ENCODE assay signal across 19 cellular contexts in genomic region chr16:19265531-19265930, GRCh38. TPM values are rescaled to one million over a fixed set of nuclear protein-coding genes. Genes with fewer than 3 reads are reported as not detected.
DNase-seq lines count a peak whose midpoint lies in the region; TF ChIP-seq lines count a peak whose summit lies in the region.
"Had no signal": no experiment of that assay in that cellular context is flagged by ENCODE, and none has a peak within 500 bp of the region (broad histone marks: within the 10 kb centered on the region; RNA-seq: fewer than 3 reads in every experiment).

No MANE protein-coding gene starts in this region.

- peaks cover 37% of the 10 kb centered on the region for H3K36me3 Mint-ChIP-seq in brain
- H3K36me3 Mint-ChIP-seq in T-helper 2 cell treated with Interferon-gamma antibody and Interleukin-4, amounts not matched to agents 5 μg/mL and 100 μg/mL, for 36 hours (ENCODE audit: low read depth) = no peaks in the 10 kb centered on the region
- H3K36me3 Mint-ChIP-seq: CD14-positive monocyte; CD8-positive, alpha-beta T cell had no signal

- H3K27me3 ChIP-seq in Peyer's patch = no peaks in the 10 kb centered on the region

- no peak overlapping the region for H3K4me3 ChIP-seq in Peyer's patch

- peaks cover 0 to 4% (median 0%) of the 10 kb centered on the region in 4 donors for H3K9me3 ChIP-seq in Peyer's patch

- H3K4me3 Mint-ChIP-seq in brain = peak overlapping the region in 2 of 5 experiments; percentile 19 to 46
- H3K4me3 Mint-ChIP-seq in T-helper 2 cell treated with Interferon-gamma antibody and Interleukin-4, amounts not matched to agents 5 μg/mL and 100 μg/mL, for 36 hours = no peak overlapping the region
- H3K4me3 Mint-ChIP-seq: CD14-positive monocyte; CD8-positive, alpha-beta T cell; H9 had no signal

- no peaks in the 10 kb centered on the region for H3K4me1 ChIP-seq in Peyer's patch

- H3K9me3 Mint-ChIP-seq in brain = peaks cover 0 to 32% (median 3%) of the 10 kb centered on the region in 5 experiments
- peaks cover 23% of the 10 kb centered on the region for H3K9me3 Mint-ChIP-seq in T-helper 2 cell treated with Interferon-gamma antibody and Interleukin-4, amounts not matched to agents 5 μg/mL and 100 μg/mL, for 36 hours

- peak; percentile 9 for DNase-seq in G401 (ENCODE audit: low spot score)
- peak; percentile 14 for DNase-seq in pons (ENCODE audit: low spot score)
- DNase-seq in Peyer's patch = no peak
- no peak for DNase-seq in occipital lobe (lab: John Stamatoyannopoulos, UW)
- no peak for DNase-seq in T-helper 2 cell treated with Interferon-gamma antibody and Interleukin-4, amounts not matched to agents 5 μg/mL and 100 μg/mL, for 36 hours (ENCODE audit: low spot score)
- DNase-seq in stimulated activated CD4-positive, alpha-beta T cell treated with anti-CD3 and anti-CD28 coated beads, Interleukin-4, amount 100 ng/mL, for 4 hours = no peak
- DNase-seq: CD8-positive, alpha-beta T cell; COR-L47; DMS153; DMS79 treated with DMSO at 0.1 percent for 48 hours; EL; GDM1; GOT3; H9 had no signal

- H3K4me1 Mint-ChIP-seq in brain = peaks cover 11% of the 10 kb centered on the region
- H3K4me1 Mint-ChIP-seq in T-helper 2 cell treated with Interferon-gamma antibody and Interleukin-4, amounts not matched to agents 5 μg/mL and 100 μg/mL, for 36 hours (ENCODE audit: low read depth) = no peaks in the 10 kb centered on the region

- TF ChIP-seq POLR2A in Peyer's patch (IDR thresholded peaks at IDR 0.05) = no peak

- H3K36me3 ChIP-seq in Peyer's patch = no peaks in the 10 kb centered on the region

- H3K27ac ChIP-seq in Peyer's patch = no peak overlapping the region

- no peak for TF ChIP-seq CTCF in brain (conservative IDR thresholded peaks at IDR 0.05)
- TF ChIP-seq CTCF in Peyer's patch (IDR thresholded peaks at IDR 0.05) = no peak

- H3K27me3 Mint-ChIP-seq in brain = peaks cover 15% of the 10 kb centered on the region
- H3K27me3 Mint-ChIP-seq in T-helper 2 cell treated with Interferon-gamma antibody and Interleukin-4, amounts not matched to agents 5 μg/mL and 100 μg/mL, for 36 hours (ENCODE audit: low read depth) = peaks cover 5% of the 10 kb centered on the region

- in situ Hi-C loops in G401 (cut with HindIII; ENCODE audit: low sequenced_read_pairs) = no loop called here

- peak overlapping the region in 4 of 5 experiments; percentile 59 to 84 (median 69) for H3K27ac Mint-ChIP-seq in brain
- no peak overlapping the region for H3K27ac Mint-ChIP-seq in T-helper 2 cell treated with Interferon-gamma antibody and Interleukin-4, amounts not matched to agents 5 μg/mL and 100 μg/mL, for 36 hours
- H3K27ac Mint-ChIP-seq: CD14-positive monocyte; CD8-positive, alpha-beta T cell; H9 had no signal

RNA-seq across cellular contexts. Expression of gene CLEC19A, which starts 20.0 kb away (rescaled TPM):
- not detected in 2 replicates for total RNA-seq in G401 (2014; rRNA removed; shearing (Covaris generic))
- not detected for polyA plus RNA-seq in brain (ENCODE audit: insufficient read depth, low read depth, low replicate concordance)
- not detected for total RNA-seq in Peyer's patch
- not detected for total RNA-seq in occipital lobe
- total RNA-seq: CD8-positive, alpha-beta T cell; H9; HT-29 had no signal
- polyA plus RNA-seq: AG04450, BJ, CD14-positive monocyte had no signal

Comparison
In these comparisons a context has a peak if more than half of its experiments do, and no peak if none do; other contexts are left out.
1. DNase-seq: peak in G401 (single experiment) and pons (single experiment); none in Peyer's patch (0 of 3), occipital lobe (single experiment), T-helper 2 cell treated with Interferon-gamma antibody and Interleukin-4, amounts not matched to agents 5 μg/mL and 100 μg/mL, for 36 hours (single experiment) and stimulated activated CD4-positive, alpha-beta T cell treated with anti-CD3 and anti-CD28 coated beads, Interleukin-4, amount 100 ng/mL, for 4 hours (0 of 2).